9 cellular contexts compared by ENCODE assay signal in genomic region chr7:29146888-29147609, GRCh38. TPM values are rescaled to one million over a fixed set of nuclear protein-coding genes. Genes with fewer than 3 reads are reported as not detected.
A peak's percentile ranks its signal among the peaks of the same experiment; 100 is the strongest.
DNase-seq lines count a peak whose midpoint lies in the region; ATAC-seq and TF ChIP-seq lines count a peak whose summit lies in the region.
"Had no signal": no experiment of that assay in that cellular context is flagged by ENCODE, and none has a peak within 500 bp of the region (broad histone marks: within the 10 kb centered on the region; RNA-seq: fewer than 3 reads in every experiment).

No MANE protein-coding gene starts in this region.

- CTCF ChIA-PET in RWPE1 (lab: Yijun Ruan, JAX) = interaction anchor here (0.7 to 2.0 kb wide), 7 partner anchors 10 to 811 kb away, joined by 3 to 7 read pairs (median 3); no protein-coding TSS in a partner anchor

- H3K4me3 Mint-ChIP-seq in stimulated activated naive CD8-positive, alpha-beta T cell treated with anti-CD3 and anti-CD28 coated beads, Interleukin-15, amount 100 ng/mL, for 72 hours = peak overlapping the region in 1 of 2 donors; percentile 56
- H3K4me3 Mint-ChIP-seq: activated B cell treated with CpG ODN at 0.5 μM for 24 hours had no signal

- peaks cover 56% of the 10 kb centered on the region for H3K27me3 Mint-ChIP-seq in stimulated activated naive CD8-positive, alpha-beta T cell treated with anti-CD3 and anti-CD28 coated beads, Interleukin-15, amount 100 ng/mL, for 72 hours

- WGBS in smooth muscle cell (ENCODE audit: low lambda C conversion rate) = 35% methylated on average over 14 of the region's 14 CpGs

- DNase-seq in Jurkat, Clone E6-1 (ENCODE audit: low read depth, low spot score) = no peak
- peak; percentile 28 for DNase-seq in RWPE1 (ENCODE audit: low spot score)
- no peak for DNase-seq in smooth muscle cell (lab: John Stamatoyannopoulos, UW; ENCODE audit: unreplicated experiment)
- no peak for DNase-seq in inferior parietal cortex (ENCODE audit: extremely low spot score)
- no peak for DNase-seq in stimulated activated naive CD8-positive, alpha-beta T cell treated with anti-CD3 and anti-CD28 coated beads, Interleukin-15, amount 100 ng/mL, for 72 hours
- DNase-seq: activated B cell treated with CpG ODN at 0.5 μM for 24 hours had no signal

- TF ChIP-seq CTCF in RWPE1 (conservative IDR thresholded peaks at IDR 0.05; ENCODE audit: low read depth) = no peak
- TF ChIP-seq CTCF in smooth muscle cell (IDR thresholded peaks at IDR 0.05; ENCODE audit: borderline replicate concordance, insufficient read depth, poor library complexity, severe bottlenecking) = no peak

- H3K4me1 ChIP-seq in smooth muscle cell (ENCODE audit: low read depth) = peaks cover 7% of the 10 kb centered on the region

- H2AFZ ChIP-seq in smooth muscle cell (ENCODE audit: low read depth) = no peak overlapping the region

- H3K9me3 ChIP-seq in smooth muscle cell (replicated peaks; ENCODE audit: low read depth) = no peaks in the 10 kb centered on the region

- H3K9ac ChIP-seq in smooth muscle cell (ENCODE audit: low read depth) = no peak overlapping the region

- peak overlapping the region; percentile 85 for H3K4me2 ChIP-seq in smooth muscle cell

- peaks cover 36% of the 10 kb centered on the region for H3K27me3 ChIP-seq in smooth muscle cell (ENCODE audit: low read depth)

- H3K36me3 ChIP-seq in smooth muscle cell (ENCODE audit: low read depth) = no peaks in the 10 kb centered on the region

- H3K27ac ChIP-seq in RWPE1 = no peak overlapping the region
- H3K27ac ChIP-seq in smooth muscle cell (ENCODE audit: low read depth) = no peak overlapping the region

- POLR2A ChIA-PET in RWPE1 (lab: Yijun Ruan, JAX; ENCODE audit: low non-redundant PET) = no interaction called here

- ATAC-seq in HG02981 (IDR thresholded peaks at IDR 0.05; ENCODE audit: unreplicated experiment) (no peak), GM21526 (IDR thresholded peaks at IDR 0.05; ENCODE audit: low FRiP score, unreplicated experiment) (no peak)
- ATAC-seq in stimulated activated naive CD8-positive, alpha-beta T cell treated with anti-CD3 and anti-CD28 coated beads, Interleukin-15, amount 100 ng/mL, for 72 hours = no peak

- no peaks in the 10 kb centered on the region for H4K20me1 ChIP-seq in smooth muscle cell (ENCODE audit: low read depth)

- peak overlapping the region; percentile 93 for H3K4me3 ChIP-seq in Jurkat, Clone E6-1 (ENCODE audit: low read length)
- H3K4me3 ChIP-seq in iPS-11a (ENCODE audit: low read depth, low read length) (peak overlapping the region; percentile 79), smooth muscle cell (peak overlapping the region; percentile 54)

- H3K4me1 Mint-ChIP-seq in stimulated activated naive CD8-positive, alpha-beta T cell treated with anti-CD3 and anti-CD28 coated beads, Interleukin-15, amount 100 ng/mL, for 72 hours = peaks cover 13% of the 10 kb centered on the region

- H3K9me3 Mint-ChIP-seq in stimulated activated naive CD8-positive, alpha-beta T cell treated with anti-CD3 and anti-CD28 coated beads, Interleukin-15, amount 100 ng/mL, for 72 hours = no peaks in the 10 kb centered on the region
- H3K9me3 Mint-ChIP-seq: activated B cell treated with CpG ODN at 0.5 μM for 24 hours had no signal

- H3K79me2 ChIP-seq in smooth muscle cell (ENCODE audit: low read depth) = no peaks in the 10 kb centered on the region

- H3K27ac Mint-ChIP-seq in stimulated activated naive CD8-positive, alpha-beta T cell treated with anti-CD3 and anti-CD28 coated beads, Interleukin-15, amount 100 ng/mL, for 72 hours = peak overlapping the region in 1 of 2 donors; percentile 48
- H3K27ac Mint-ChIP-seq: activated B cell treated with CpG ODN at 0.5 μM for 24 hours had no signal

- H3F3A ChIP-seq in smooth muscle cell (ENCODE audit: low read depth) = no peaks in the 10 kb centered on the region

RNA-seq across cellular contexts. Expression of gene CPVL, which starts 0.7 kb away (rescaled TPM):
- 40.4 TPM for polyA plus RNA-seq in Jurkat, Clone E6-1 (2012; ENCODE audit: insufficient read depth, insufficient read length)
- 18.7 and 29.8 TPM in 2 replicates for total RNA-seq in smooth muscle cell
- 7.2 and 20.8 TPM in 2 replicates for polyA plus RNA-seq in smooth muscle cell
- total RNA-seq: activated B cell treated with CpG ODN at 0.5 μM for 24 hours had no signal

RNA-seq across cellular contexts. Expression of gene CHN2, which starts 47.5 kb away (rescaled TPM):
- 22.3 TPM for polyA plus RNA-seq in Jurkat, Clone E6-1 (2012; ENCODE audit: insufficient read depth, insufficient read length)
- total RNA-seq in smooth muscle cell = 14.0 and 20.7 TPM in 2 replicates
- 7.4 and 15.7 TPM in 2 replicates for polyA plus RNA-seq in smooth muscle cell
